8 cellular contexts compared by ENCODE assay signal in the genomic region with DNA sequence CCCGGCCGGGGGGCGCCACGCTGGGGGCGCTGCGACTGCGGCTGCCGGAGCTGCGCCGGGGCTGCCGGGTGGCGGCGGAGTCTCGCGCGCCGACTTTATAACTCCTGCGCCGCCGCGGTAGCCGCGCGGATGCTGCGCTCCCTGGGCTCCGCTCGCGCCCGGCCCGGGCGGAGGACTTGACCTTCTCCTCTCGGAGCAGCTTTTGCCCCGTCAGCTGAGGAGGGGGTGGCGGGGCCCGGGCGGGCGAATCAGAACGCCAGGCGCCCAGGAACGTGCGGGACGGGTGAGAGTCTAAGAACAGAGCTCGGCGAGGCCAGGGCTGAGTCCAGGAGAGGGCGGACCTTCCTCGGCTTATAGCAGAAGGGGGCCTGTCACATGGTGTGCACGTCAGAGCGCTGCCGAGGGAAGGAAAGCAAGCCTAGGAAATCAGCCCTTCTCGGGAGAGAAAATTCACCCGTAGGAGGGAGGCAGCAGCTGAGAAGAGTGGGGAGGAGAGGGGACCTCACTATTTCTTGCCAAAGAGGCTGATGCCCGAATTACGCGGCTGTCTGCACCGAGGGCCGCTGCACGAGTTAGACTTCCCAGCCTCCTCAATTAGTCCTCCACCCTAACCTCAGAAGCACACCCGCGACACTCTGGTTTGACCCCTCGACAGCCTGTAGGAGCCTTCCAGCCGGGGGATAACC. TPM values are rescaled to one million over a fixed set of nuclear protein-coding genes. Genes with fewer than 3 reads are reported as not detected.
A peak's percentile ranks its signal among the peaks of the same experiment; 100 is the strongest.
DNase-seq lines count a peak whose midpoint lies in the region; ATAC-seq, FAIRE-seq and TF ChIP-seq lines count a peak whose summit lies in the region.

A gene (minus strand): TSS at position 327 of the 686 bp plus-strand sequence. CDS start 415 bp downstream, outside the sequence.

- peak within 1 kb of the TSS in 6 of 7 donors; percentile 63 to 92 (median 82) for H3K27ac Mint-ChIP-seq in CD4-positive, alpha-beta memory T cell

- WGBS in lower leg skin, 2 donors: 1% methylated on average over 34 to 49 of the region's 61 CpGs
- 0 to 4% (median 2%) methylated on average over 19 to 61 of the region's 61 CpGs for WGBS in stomach, 5 donors

- H3K27ac ChIP-seq in CD4-positive, alpha-beta memory T cell (ENCODE audit: low read depth, low read length): no peak within 1 kb of the TSS
- no peak within 1 kb of the TSS for H3K27ac ChIP-seq in stomach

- DNase-seq in CD4-positive, alpha-beta memory T cell: peak in 2 of 5 donors; percentile 28 to 45
- DNase-seq in NCI-H146 treated with DMSO at 0.1 percent for 48 hours (lab: John Stamatoyannopoulos, UW; ENCODE audit: unreplicated experiment) (peak; percentile 85), ecto neural progenitor cell (ENCODE audit: low spot score) (peak; percentile 89), lower leg skin (ENCODE audit: low spot score in 2 of 2) (peak; percentile 58 to 95), stomach (peak; percentile 45), GM12891 (ENCODE audit: insufficient read length, low spot score) (no peak)

- peak; percentile 51 for ATAC-seq in GM21723 (IDR thresholded peaks at IDR 0.05; ENCODE audit: unreplicated experiment)

- H3K4me3 ChIP-seq in CD4-positive, alpha-beta memory T cell (ENCODE audit: low read length in 2 of 2): peak within 1 kb of the TSS in 1 of 2 donors; percentile 36
- H3K4me3 ChIP-seq in lower leg skin (ENCODE audit: low read depth, poor library complexity, severe bottlenecking): peak within 1 kb of the TSS; percentile 25
- H3K4me3 ChIP-seq in stomach: peak within 1 kb of the TSS; percentile 33 to 61 (median 48)

- H3K27me3 Mint-ChIP-seq in CD4-positive, alpha-beta memory T cell: peaks cover 56% of the 10 kb centered on the region in 2 donors

- no peak for TF ChIP-seq EP300 in stomach (IDR thresholded peaks at IDR 0.05)

- TF ChIP-seq POLR2A in lower leg skin (IDR thresholded peaks at IDR 0.05) (no peak), stomach (IDR thresholded peaks at IDR 0.05) (no peak), GM12891 (IDR thresholded peaks at IDR 0.05; ENCODE audit: low read depth, low read length) (no peak)

- H3K27me3 ChIP-seq in CD4-positive, alpha-beta memory T cell (ENCODE audit: insufficient read depth, low read length): peaks cover 82% of the 10 kb centered on the region
- H3K27me3 ChIP-seq in stomach: peaks cover 54 to 98% (median 93%) of the 10 kb centered on the region in 3 donors

- CTCF ChIA-PET in CD4-positive, alpha-beta memory T cell (lab: Charles Lee; ENCODE audit: partially characterized antibody): interaction anchor here (1.2 to 1.6 kb wide), 2 partner anchors 62 to 232 kb away, joined by 4 to 6 read pairs; no protein-coding TSS in a partner anchor

- H3K36me3 Mint-ChIP-seq in CD4-positive, alpha-beta memory T cell: peaks cover 0 to 2% of the 10 kb centered on the region in 2 donors

- peak within 1 kb of the TSS; percentile 85 to 93 (median 86) for H3K4me3 Mint-ChIP-seq in CD4-positive, alpha-beta memory T cell

- FAIRE-seq in TTC549 (lab: Jason Lieb, UNC) (peak; percentile 60), GM12891 (lab: Jason Lieb, UNC) (no peak)

- H3K36me3 ChIP-seq in CD4-positive, alpha-beta memory T cell (ENCODE audit: insufficient read depth, low read length): no peaks in the 10 kb centered on the region
- no peaks in the 10 kb centered on the region for H3K36me3 ChIP-seq in stomach

- POLR2A ChIA-PET in CD4-positive, alpha-beta memory T cell (lab: Charles Lee; ENCODE audit: partially characterized antibody): interaction anchor here (1.1 to 2.2 kb wide), 5 partner anchors 28 to 216 kb away, joined by 3 to 6 read pairs (median 3); no protein-coding TSS in a partner anchor

- H3K9me3 Mint-ChIP-seq in CD4-positive, alpha-beta memory T cell: peaks cover 0 to 44% (median 7%) of the 10 kb centered on the region in 8 donors

- H3K4me1 Mint-ChIP-seq in CD4-positive, alpha-beta memory T cell: peaks cover 6 to 28% (median 17%) of the 10 kb centered on the region in 4 donors

- intact Hi-C loops in CD4-positive, alpha-beta memory T cell (cut with micrococcal nuclease): no loop called here
- intact Hi-C loops in lower leg skin (cut with DNase I; ENCODE audit: low total_unique reads): no loop called here
- intact Hi-C loops in stomach (cut with DNase I; ENCODE audit: low total_unique reads): loop anchor here (10.0 kb wide), 1 partner anchor 234 kb away; no protein-coding TSS in a partner anchor

- H3K9me3 ChIP-seq in CD4-positive, alpha-beta memory T cell (ENCODE audit: control insufficient read depth in 1 of 2, low read length in 2 of 2): no peaks in the 10 kb centered on the region
- peaks cover 0 to 6% (median 0%) of the 10 kb centered on the region in 4 donors for H3K9me3 ChIP-seq in stomach

- TF ChIP-seq CTCF in lower leg skin (IDR thresholded peaks at IDR 0.05): no peak
- no peak for TF ChIP-seq CTCF in stomach (IDR thresholded peaks at IDR 0.05)

- H3K4me1 ChIP-seq in CD4-positive, alpha-beta memory T cell (ENCODE audit: insufficient read depth, low read length): peaks cover 22% of the 10 kb centered on the region
- peaks cover 23 to 42% (median 31%) of the 10 kb centered on the region in 4 donors for H3K4me1 ChIP-seq in stomach

TF ChIP-seq in GM12891, 5 proteins besides CTCF, POLR2A, EP300 and RAD21:
- no peak for TF ChIP-seq SPI1 (IDR thresholded peaks at IDR 0.05; ENCODE audit: low read depth, low read length)
- TF ChIP-seq POU2F2 (IDR thresholded peaks at IDR 0.05; ENCODE audit: low read depth, low read length): no peak
- no peak for TF ChIP-seq POLR2AphosphoS5 (IDR thresholded peaks at IDR 0.05; ENCODE audit: low read depth, low read length)
TF ChIP-seq in GM12891: peak in this region for 0.

RNA-seq across cellular contexts. Expression of the gene that starts here (rescaled TPM):
- not detected for total RNA-seq in CD4-positive, alpha-beta memory T cell
- polyA plus RNA-seq in CD4-positive, alpha-beta memory T cell: under 1 TPM in 1 of 2 donors, not detected in 1; 0.08 TPM
- 1 to 10 TPM in 3 of 4 donors, under 1 TPM in 1; 0.63 to 2.2 (median 1.8) TPM for total RNA-seq in lower leg skin
- under 1 TPM in 1 of 5 donors, not detected in 4; 0.18 TPM for total RNA-seq in stomach
- polyA plus RNA-seq in stomach: under 1 TPM in 2 of 3 donors, not detected in 1; 0.19 to 0.28 TPM
- 0.04 TPM for polyA plus RNA-seq in GM12891 (2012; ENCODE audit: low read depth, missing spikeins)

Comparison
In these comparisons a context has a peak if more than half of its experiments do, and no peak if none do; other contexts are left out.
1. Peak in DNase-seq and H3K4me3 ChIP-seq in stomach; RNA of the gene not detected or under 1 TPM.